In genomic region chr4:10116625-10117423, GRCh38 we compare ENCODE assay signal across 8 cellular contexts. TPM values are rescaled to one million over a fixed set of nuclear protein-coding genes. Genes with fewer than 3 reads are reported as not detected.
DNase-seq lines count a peak whose midpoint lies in the region; ATAC-seq and TF ChIP-seq lines count a peak whose summit lies in the region.

Gene WDR1, minus strand, starts transcription at chr4:10116799. Its CDS starts 133 bp downstream, at chr4:10116666.

- H3K4me2 ChIP-seq in PC-9 = peak within 1 kb of the TSS; percentile 98

- peaks cover 44% of the 10 kb centered on the region for H3K79me2 ChIP-seq in PC-9 (ENCODE audit: low read depth)

- intact Hi-C loops in PC-9 (cut with micrococcal nuclease; ENCODE audit: unreplicated experiment) = loop anchor here (2.0 to 5.0 kb wide), 2 partner anchors 84 to 100 kb away; no protein-coding TSS in a partner anchor

- H3K4me3 ChIP-seq in PC-9 (peak within 1 kb of the TSS; percentile 81), esophagus (ENCODE audit: low read depth in 1 of 2, low read length in 2 of 2) (peak within 1 kb of the TSS; percentile 76 to 82), muscle layer of colon (ENCODE audit: low read depth in 1 of 2, low read length in 2 of 2) (peak within 1 kb of the TSS; percentile 50 to 79)

- H3K36me3 Mint-ChIP-seq in activated T-cell treated with anti-CD3 and anti-CD28 coated beads, Interleukin-2, amount 50 U/mL, for 4 hours (ENCODE audit: insufficient read depth) = peaks cover 28% of the 10 kb centered on the region

- no peaks in the 10 kb centered on the region for H3K9me2 ChIP-seq in PC-9 (ENCODE audit: insufficient read depth)

- H3K9me3 ChIP-seq in PC-9 (ENCODE audit: insufficient read depth, low read depth) = no peaks in the 10 kb centered on the region
- H3K9me3 ChIP-seq in esophagus (ENCODE audit: control insufficient read depth in 2 of 2, insufficient read depth in 1 of 2, low read depth in 1 of 2, low read length in 1 of 2) = no peaks in the 10 kb centered on the region
- H3K9me3 ChIP-seq in muscle layer of colon (ENCODE audit: low read length) = no peaks in the 10 kb centered on the region

- TF ChIP-seq CTCF in PC-9 (conservative IDR thresholded peaks at IDR 0.05) = no peak

- in situ Hi-C loops in KBM-7 (cut with MboI; ENCODE audit: low pct_unique_long_range_greater_than_20kb, low sequenced_read_pairs) = no loop called here

- H3K36me3 ChIP-seq in PC-9 (ENCODE audit: low read depth) (peaks cover 28% of the 10 kb centered on the region; the same call in 1 of the 2 replicates), esophagus (ENCODE audit: control insufficient read depth in 2 of 2, insufficient read depth in 2 of 2, low read length in 1 of 2) (peaks cover 10 to 22% of the 10 kb centered on the region in 2 donors), muscle layer of colon (ENCODE audit: insufficient read depth, low read length) (peaks cover 37% of the 10 kb centered on the region)

- 0 to 1% methylated on average over 78 to 90 of the region's 90 CpGs for WGBS in esophagus, 2 donors

- H3K27me3 ChIP-seq in PC-9 (ENCODE audit: insufficient read depth, low read depth) (no peaks in the 10 kb centered on the region), esophagus (ENCODE audit: control insufficient read depth in 1 of 2, insufficient read depth in 2 of 2, low read length in 2 of 2) (no peaks in the 10 kb centered on the region), muscle layer of colon (ENCODE audit: control insufficient read depth in 1 of 2, insufficient read depth in 2 of 2, low read length in 2 of 2) (no peaks in the 10 kb centered on the region)

- CTCF ChIA-PET in PC-9 (lab: Charles Lee) = no interaction called here

- no peaks in the 10 kb centered on the region for H3K9me3 Mint-ChIP-seq in activated T-cell treated with anti-CD3 and anti-CD28 coated beads, Interleukin-2, amount 50 U/mL, for 4 hours

- peaks cover 28% of the 10 kb centered on the region for H4K20me1 ChIP-seq in PC-9 (ENCODE audit: insufficient read depth)

- H3K4me1 Mint-ChIP-seq in activated T-cell treated with anti-CD3 and anti-CD28 coated beads, Interleukin-2, amount 50 U/mL, for 4 hours (ENCODE audit: low read depth) = peaks cover 64% of the 10 kb centered on the region

- POLR2A ChIA-PET in PC-9 (lab: Charles Lee; ENCODE audit: unreplicated experiment) = interaction anchor here (0.5 to 1.6 kb wide), 12 partner anchors 10 to 1509 kb away, joined by 3 to 17 read pairs (median 4); no protein-coding TSS in a partner anchor

- H2AFZ ChIP-seq in PC-9 = peak within 1 kb of the TSS; percentile 75

- peak within 1 kb of the TSS; percentile 95 for H3K9ac ChIP-seq in muscle layer of colon (ENCODE audit: low read length)

- TSS peak; percentile 79 for BruUV-seq in PC-9 (replicated peaks; lab: Mats Ljungman, UMichigan)

- ATAC-seq in GM21717 (IDR thresholded peaks at IDR 0.05; ENCODE audit: unreplicated experiment) = peak; percentile 91
- ATAC-seq in activated T-cell treated with anti-CD3 and anti-CD28 coated beads, Interleukin-2, amount 50 U/mL, for 4 hours = peak; percentile 84 to 85

- H3K4me3 Mint-ChIP-seq in activated T-cell treated with anti-CD3 and anti-CD28 coated beads, Interleukin-2, amount 50 U/mL, for 4 hours = peak within 1 kb of the TSS; percentile 97

- DNase-seq in DMS53 (lab: John Stamatoyannopoulos, UW) (peak; percentile 99), KBM-7 (peak; percentile 93), PC-9 (peak; percentile 82 to 95)
- peak; percentile 95 for DNase-seq in activated T-cell treated with anti-CD3 and anti-CD28 coated beads, Interleukin-2, amount 50 U/mL, for 4 hours
- peak; percentile 93 to 96 for DNase-seq in stimulated activated CD8-positive, alpha-beta memory T cell treated with anti-CD3 and anti-CD28 coated beads, Interleukin-7, amount 100 ng/mL, for 1 hour (ENCODE audit: low read depth in 2 of 2)

- H3K4me1 ChIP-seq in PC-9 (replicated peaks; ENCODE audit: insufficient read depth) = peaks cover 10% of the 10 kb centered on the region
- H3K4me1 ChIP-seq in esophagus (ENCODE audit: control insufficient read depth in 2 of 2, insufficient read depth in 2 of 2, low read length in 1 of 2) = peaks cover 4 to 6% of the 10 kb centered on the region in 2 donors
- peaks cover 65% of the 10 kb centered on the region for H3K4me1 ChIP-seq in muscle layer of colon (ENCODE audit: insufficient read depth, low read length)

- H3K27ac ChIP-seq in PC-9 (peak within 1 kb of the TSS; percentile 61), esophagus (ENCODE audit: low read depth in 2 of 2, low read length in 1 of 2) (peak within 1 kb of the TSS; percentile 97 to 98), muscle layer of colon (ENCODE audit: low read depth, low read length) (peak within 1 kb of the TSS; percentile 94)

- no peaks in the 10 kb centered on the region for H3F3A ChIP-seq in PC-9 (ENCODE audit: insufficient read depth, low read depth)

- H3K27me3 Mint-ChIP-seq in activated T-cell treated with anti-CD3 and anti-CD28 coated beads, Interleukin-2, amount 50 U/mL, for 4 hours (ENCODE audit: low read depth) = no peaks in the 10 kb centered on the region

RNA-seq across cellular contexts. Expression of gene WDR1, which starts in this region (rescaled TPM):
- 251 and 258 TPM in 2 replicates for total RNA-seq in PC-9 (2021)
- total RNA-seq in activated T-cell treated with anti-CD3 and anti-CD28 coated beads, Interleukin-2, amount 50 U/mL, for 4 hours = 100 to 1,000 TPM; 291 to 356 (median 334) TPM
- polyA plus RNA-seq in esophagus = 100 to 1,000 TPM in 1 of 2 donors, 10 to 100 TPM in 1; 73.8 to 170 TPM

Comparison
In these comparisons a context has a peak if more than half of its experiments do, and no peak if none do; other contexts are left out.
1. Peak in every context shown above with its lines: DNase-seq, ATAC-seq, H3K4me3 ChIP-seq and H3K27ac ChIP-seq.